ENCODE assay signal across 25 cellular contexts in genomic region chr19:5055457-5055776, GRCh38.
"Had no signal": no experiment of that assay in that cellular context is flagged by ENCODE, and none has a peak within 500 bp of the region (broad histone marks: within the 10 kb centered on the region; RNA-seq: fewer than 3 reads in every experiment).

No MANE protein-coding gene starts in this region.

- H2AFZ ChIP-seq: neural progenitor cell, parathyroid adenoma had no signal

- H3K27me3 Mint-ChIP-seq: naive B cell; stimulated activated naive CD8-positive, alpha-beta T cell treated with anti-CD3 and anti-CD28 coated beads, Interleukin-15, Interleukin-2, amounts not matched to agents 100 ng/mL and 50 ng/mL, for 24 hours; type B pancreatic cell had no signal

- FAIRE-seq: keratinocyte, small intestine had no signal

- H3K27ac Mint-ChIP-seq: mesothelial cell of epicardium; natural killer cell; stimulated activated naive CD8-positive, alpha-beta T cell treated with anti-CD3 and anti-CD28 coated beads, Interleukin-15, Interleukin-2, amounts not matched to agents 100 ng/mL and 50 ng/mL, for 24 hours; type B pancreatic cell had no signal

- ATAC-seq: left colon; left lung; natural killer cell; psoas muscle; stimulated activated effector memory CD8-positive, alpha-beta T cell treated with anti-CD3 and anti-CD28 coated beads, Interleukin-12 subunit alpha, Interleukin-12 subunit beta, amount 100 ng/mL, for 72 hours had no signal

- H3K4me1 ChIP-seq: left lung, parathyroid adenoma, sigmoid colon, uterus had no signal

- H3K9ac ChIP-seq: neural progenitor cell, parathyroid adenoma had no signal

- H3K4me2 ChIP-seq: neural progenitor cell had no signal

- DNase-seq: kidney glomerular epithelial cell; left colon; mesendoderm; naive B cell; natural killer cell; nephron progenitor cell; occipital lobe; sigmoid colon; small intestine; spleen; stimulated activated CD4-positive, alpha-beta T cell treated with anti-CD3 and anti-CD28 coated beads, Interleukin-4, amount 100 ng/mL, for 24 hours; stimulated activated naive CD4-positive, alpha-beta T cell; uterus had no signal

- H3K9me3 ChIP-seq: left lung, neutrophil, psoas muscle, sigmoid colon, spleen, tibial nerve, uterus had no signal

- H3K27ac ChIP-seq: left lung, neural progenitor cell, neutrophil, parathyroid adenoma, psoas muscle, sigmoid colon, spleen, tibial nerve, uterus had no signal

- H3K27me3 ChIP-seq: left lung, neural progenitor cell, neutrophil, sigmoid colon, spleen, tibial nerve, uterus had no signal

- H3K4me3 ChIP-seq: left lung, lung, neural progenitor cell, psoas muscle, sigmoid colon, spleen, tibial nerve, uterus had no signal

- H3K36me3 ChIP-seq: neural progenitor cell, uterus had no signal

- H3K36me3 Mint-ChIP-seq: naive B cell, natural killer cell had no signal

- H3K4me3 Mint-ChIP-seq: mesothelial cell of epicardium; natural killer cell; nephron progenitor cell; neural progenitor cell; stimulated activated effector memory CD8-positive, alpha-beta T cell treated with anti-CD3 and anti-CD28 coated beads, Interleukin-12 subunit alpha, Interleukin-12 subunit beta, amount 100 ng/mL, for 72 hours; stimulated activated naive CD8-positive, alpha-beta T cell treated with anti-CD3 and anti-CD28 coated beads, Interleukin-15, Interleukin-2, amounts not matched to agents 100 ng/mL and 50 ng/mL, for 24 hours; type B pancreatic cell had no signal

- H3K4me1 Mint-ChIP-seq: mesothelial cell of epicardium had no signal

- H3K9me3 Mint-ChIP-seq: mesothelial cell of epicardium; naive B cell; natural killer cell; nephron progenitor cell; neural progenitor cell; stimulated activated effector memory CD8-positive, alpha-beta T cell treated with anti-CD3 and anti-CD28 coated beads, Interleukin-12 subunit alpha, Interleukin-12 subunit beta, amount 100 ng/mL, for 72 hours; stimulated activated naive CD8-positive, alpha-beta T cell treated with anti-CD3 and anti-CD28 coated beads, Interleukin-15, Interleukin-2, amounts not matched to agents 100 ng/mL and 50 ng/mL, for 24 hours; type B pancreatic cell had no signal
